Comparison of ENCODE assay signal across 1 cellular context in the genomic region with DNA sequence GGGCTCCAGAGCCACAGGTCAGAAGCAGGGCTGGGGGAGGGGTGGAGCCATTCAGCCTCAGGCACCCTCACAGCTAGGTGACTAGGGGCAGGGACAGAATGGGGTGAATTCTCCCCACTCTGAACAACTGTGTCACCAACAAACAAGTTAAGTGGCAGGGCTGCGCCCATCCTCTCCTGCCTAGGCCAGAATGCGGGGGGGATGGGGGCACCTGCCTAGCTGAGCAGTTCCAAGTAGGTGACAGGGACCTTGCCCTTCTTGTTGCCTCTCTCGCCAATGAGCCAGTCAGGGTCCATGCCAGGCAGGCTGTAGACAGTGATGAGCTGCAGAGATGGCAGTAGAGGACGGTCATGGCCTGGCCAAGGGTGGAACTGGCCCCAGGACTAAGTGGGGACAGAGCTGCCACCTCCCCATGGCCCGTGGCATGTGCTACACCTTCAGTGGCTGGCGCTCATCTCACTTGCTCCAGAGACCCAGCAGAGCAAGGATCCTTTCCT.
A peak's percentile ranks its signal among the peaks of the same experiment; 100 is the strongest.
TF ChIP-seq lines count a peak whose summit lies in the region.

No MANE protein-coding gene starts in this region.

TF ChIP-seq in HepG2, 621 proteins besides CTCF, POLR2A, EP300 and RAD21:
- TF ChIP-seq ZNF207 (IDR thresholded peaks at IDR 0.05; ENCODE audit: borderline replicate concordance) (no peak), ZNF558 (CRISPR knock-in tag; IDR thresholded peaks at IDR 0.05; ENCODE audit: borderline replicate concordance) (no peak), NCOA5 (CRISPR knock-in tag; IDR thresholded peaks at IDR 0.05) (no peak), AGO2 (optimal IDR thresholded peaks at IDR 0.05; ENCODE audit: low read depth, low read length) (peak; percentile 4), RXRB (CRISPR knock-in tag; IDR thresholded peaks at IDR 0.05; ENCODE audit: borderline replicate concordance) (no peak), RBM22 (optimal IDR thresholded peaks at IDR 0.05; ENCODE audit: low read length) (peak; percentile 17), ZBTB7B (CRISPR knock-in tag; IDR thresholded peaks at IDR 0.05) (no peak), NR1H2 (CRISPR knock-in tag; IDR thresholded peaks at IDR 0.05; ENCODE audit: borderline replicate concordance, low read depth) (no peak), ZNF552 (CRISPR knock-in tag; IDR thresholded peaks at IDR 0.05; ENCODE audit: borderline replicate concordance) (no peak), ZNF547 (CRISPR knock-in tag; IDR thresholded peaks at IDR 0.05) (no peak), SATB2 (CRISPR knock-in tag; IDR thresholded peaks at IDR 0.05) (no peak)
